In genomic region chr1:33986389-33987095, GRCh38 we compare ENCODE assay signal across 12 cellular contexts.
DNase-seq lines count a peak whose midpoint lies in the region; ATAC-seq and TF ChIP-seq lines count a peak whose summit lies in the region.
"Had no signal": no experiment of that assay in that cellular context is flagged by ENCODE, and none has a peak within 500 bp of the region (broad histone marks: within the 10 kb centered on the region; RNA-seq: fewer than 3 reads in every experiment).

No MANE protein-coding gene starts in this region.

- in situ Hi-C loops in GM13976 (cut with MboI; ENCODE audit: low sequenced_read_pairs, unreplicated experiment) = no loop called here

- DNase-seq in AG09309 (ENCODE audit: low read depth) = peak; percentile 80
- DNase-seq in NCI-H446 (lab: John Stamatoyannopoulos, UW) = peak; percentile 76 to 93
- peak; percentile 91 for DNase-seq in fibroblast of the aortic adventitia (ENCODE audit: low read depth)
- DNase-seq in occipital lobe (lab: John Stamatoyannopoulos, UW) = peak; percentile 47
- no peak for DNase-seq in NCI-H1105 (lab: John Stamatoyannopoulos, UW)
- no peak for DNase-seq in GM13976 (ENCODE audit: low spot score)
- DNase-seq in NOMO-1 treated with dmso at 0.1 percent for 144 hours (lab: John Stamatoyannopoulos, UW; ENCODE audit: unreplicated experiment) = no peak
- DNase-seq: activated CD4-positive, alpha-beta T cell treated with anti-CD3 and anti-CD28 coated beads, Interleukin-2, amount 10 ng/mL, durations not matched to agents 7 days and 5 days; activated naive CD8-positive, alpha-beta T cell treated with anti-CD3 and anti-CD28 coated beads for 36 hours had no signal

- ATAC-seq in GM18520 (IDR thresholded peaks at IDR 0.05; ENCODE audit: unreplicated experiment) = no peak

- H3K4me3 ChIP-seq in AG09309 (ENCODE audit: control insufficient read depth, low read depth, low read length) (no peak overlapping the region), fibroblast of the aortic adventitia (ENCODE audit: low read depth, low read length) (no peak overlapping the region)
- H3K4me3 ChIP-seq: HAP-1, SK-N-MC had no signal

- TF ChIP-seq CTCF in AG09309 (IDR thresholded peaks at IDR 0.05; ENCODE audit: control insufficient read depth, insufficient read depth, low read depth, low read length, missing control alignments) = no peak
- no peak for TF ChIP-seq CTCF in fibroblast of the aortic adventitia (IDR thresholded peaks at IDR 0.05; ENCODE audit: insufficient read depth, low read length)
- TF ChIP-seq CTCF in GM13976 (IDR thresholded peaks at IDR 0.05; ENCODE audit: borderline replicate concordance, control extremely low read depth, extremely low read depth, insufficient read depth, missing control alignments) = no peak

Comparison
In these comparisons a context has a peak if more than half of its experiments do, and no peak if none do; other contexts are left out.
1. DNase-seq: peak in AG09309 (single experiment), NCI-H446 (2 of 2), fibroblast of the aortic adventitia (single experiment) and occipital lobe (single experiment); none in NCI-H1105 (single experiment), GM13976 (single experiment) and NOMO-1 treated with dmso at 0.1 percent for 144 hours (single experiment).